Comparison of ENCODE assay signal across 19 cellular contexts in the genomic region with DNA sequence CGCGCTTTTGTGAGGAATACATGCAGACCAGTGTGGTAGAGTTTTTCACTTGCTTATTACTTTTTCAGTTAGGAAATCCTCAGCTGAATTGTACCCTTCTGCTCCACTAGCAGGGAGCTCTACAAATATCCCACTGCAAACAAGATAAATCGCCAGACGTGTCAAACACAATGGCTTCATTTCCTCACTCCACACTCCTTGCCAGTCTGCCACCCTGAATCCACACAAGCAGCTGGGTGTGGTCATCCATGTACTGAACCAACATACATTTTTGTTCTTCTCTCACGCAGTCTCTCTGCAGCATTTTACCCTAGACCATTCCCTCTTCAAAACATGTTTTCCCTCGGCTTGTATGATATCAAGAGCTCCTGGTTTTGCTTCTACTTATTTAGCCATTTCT.
"Had no signal": no experiment of that assay in that cellular context is flagged by ENCODE, and none has a peak within 500 bp of the region (broad histone marks: within the 10 kb centered on the region; RNA-seq: fewer than 3 reads in every experiment).

No MANE protein-coding gene starts in this region.

- H3K9me3 Mint-ChIP-seq: activated CD4-positive, alpha-beta memory T cell treated with anti-CD3 and anti-CD28 coated beads for 36 hours; activated naive CD4-positive, alpha-beta T cell treated with anti-CD3 and anti-CD28 coated beads for 36 hours; activated naive CD8-positive, alpha-beta T cell treated with anti-CD3 and anti-CD28 coated beads, Interleukin-2, amount 50 U/mL, for 24 hours; activated T-helper 2 cell treated with anti-CD3 and anti-CD28 coated beads, Interferon-gamma antibody, Interleukin-2, Interleukin-4, amounts not matched to agents 10 μg/mL and 5 μg/mL and 100 μg/mL, durations not matched to agents 14 hours and 24 hours and 36 hours; effector memory CD8-positive, alpha-beta T cell; neural progenitor cell had no signal

- H3K4me3 Mint-ChIP-seq: activated CD4-positive, alpha-beta memory T cell treated with anti-CD3 and anti-CD28 coated beads for 36 hours; activated CD8-positive, alpha-beta memory T cell treated with anti-CD3 and anti-CD28 coated beads, Interleukin-2, amount 10 ng/mL, durations not matched to agents 7 days and 5 days; activated naive CD4-positive, alpha-beta T cell treated with anti-CD3 and anti-CD28 coated beads for 36 hours; activated naive CD8-positive, alpha-beta T cell treated with anti-CD3 and anti-CD28 coated beads, Interleukin-2, amount 50 U/mL, for 24 hours; dendritic cell treated with granulocyte-macrophage colony-stimulating factor and Interleukin-4, amounts not matched to agents 40 ng/mL and 50 ng/mL, for 4 days; effector memory CD8-positive, alpha-beta T cell; neural progenitor cell had no signal

- H3K36me3 Mint-ChIP-seq: activated CD4-positive, alpha-beta memory T cell treated with anti-CD3 and anti-CD28 coated beads for 36 hours; activated CD8-positive, alpha-beta memory T cell treated with anti-CD3 and anti-CD28 coated beads, Interleukin-2, amount 10 ng/mL, durations not matched to agents 7 days and 5 days; neural progenitor cell had no signal

- ATAC-seq: activated CD8-positive, alpha-beta memory T cell treated with anti-CD3 and anti-CD28 coated beads, Interleukin-2, amount 10 ng/mL, durations not matched to agents 7 days and 5 days; activated naive CD8-positive, alpha-beta T cell treated with anti-CD3 and anti-CD28 coated beads, Interleukin-2, amount 50 U/mL, for 24 hours; effector memory CD8-positive, alpha-beta T cell; heart left ventricle; left colon; lower lobe of right lung; sciatic nerve had no signal

- DNase-seq: activated CD4-positive, alpha-beta memory T cell treated with anti-CD3 and anti-CD28 coated beads for 36 hours; activated CD8-positive, alpha-beta memory T cell treated with anti-CD3 and anti-CD28 coated beads, Interleukin-2, amount 10 ng/mL, durations not matched to agents 7 days and 5 days; activated naive CD4-positive, alpha-beta T cell treated with anti-CD3 and anti-CD28 coated beads for 36 hours; activated naive CD8-positive, alpha-beta T cell treated with anti-CD3 and anti-CD28 coated beads, Interleukin-2, amount 50 U/mL, for 24 hours; activated T-cell treated with anti-CD3 and anti-CD28 coated beads, Interleukin-2, amount 50 U/mL, for 1 hour; aorta; effector memory CD8-positive, alpha-beta T cell; heart left ventricle; left colon; lower lobe of right lung; midbrain; ovary; spleen; stimulated activated CD4-positive, alpha-beta T cell treated with anti-CD3 and anti-CD28 coated beads, Interleukin-1b, Interleukin-23, amount 100 ng/mL, for 48 hours; WERI-Rb-1 had no signal

- H3K27ac Mint-ChIP-seq: activated CD4-positive, alpha-beta memory T cell treated with anti-CD3 and anti-CD28 coated beads for 36 hours; activated CD8-positive, alpha-beta memory T cell treated with anti-CD3 and anti-CD28 coated beads, Interleukin-2, amount 10 ng/mL, durations not matched to agents 7 days and 5 days; activated naive CD4-positive, alpha-beta T cell treated with anti-CD3 and anti-CD28 coated beads for 36 hours; activated naive CD8-positive, alpha-beta T cell treated with anti-CD3 and anti-CD28 coated beads, Interleukin-2, amount 50 U/mL, for 24 hours; activated T-helper 2 cell treated with anti-CD3 and anti-CD28 coated beads, Interferon-gamma antibody, Interleukin-2, Interleukin-4, amounts not matched to agents 10 μg/mL and 5 μg/mL and 100 μg/mL, durations not matched to agents 14 hours and 24 hours and 36 hours; dendritic cell treated with granulocyte-macrophage colony-stimulating factor and Interleukin-4, amounts not matched to agents 40 ng/mL and 50 ng/mL, for 4 days; effector memory CD8-positive, alpha-beta T cell; neural progenitor cell had no signal
